Comparison of ENCODE assay signal across 9 cellular contexts in genomic region chr3:20040476-20041196, GRCh38. TPM values are rescaled to one million over a fixed set of nuclear protein-coding genes. Genes with fewer than 3 reads are reported as not detected.
DNase-seq lines count a peak whose midpoint lies in the region; ATAC-seq, FAIRE-seq and TF ChIP-seq lines count a peak whose summit lies in the region.
"Had no signal": no experiment of that assay in that cellular context is flagged by ENCODE, and none has a peak within 500 bp of the region (broad histone marks: within the 10 kb centered on the region; RNA-seq: fewer than 3 reads in every experiment).

No MANE protein-coding gene starts in this region.

- intact Hi-C loops in endothelial cell of umbilical vein (cut with micrococcal nuclease): loop anchor here (1.0 to 2.0 kb wide), 3 partner anchors 14 to 216 kb away; no protein-coding TSS in a partner anchor

- peaks cover 3% of the 10 kb centered on the region for H3K27me3 Mint-ChIP-seq in mesothelial cell of epicardium (ENCODE audit: low read depth)

- peak overlapping the region; percentile 95 for H3K4me3 Mint-ChIP-seq in mesothelial cell of epicardium

- dilution Hi-C loops in endothelial cell of umbilical vein (cut with MboI; ENCODE audit: extremely low pct_ligation_motif_present, low sequenced_read_pairs): no loop called here

- peak; percentile 12 for FAIRE-seq in endothelial cell of umbilical vein (lab: Jason Lieb, UNC)

- H3K79me2 ChIP-seq in endothelial cell of umbilical vein (ENCODE audit: control insufficient read depth, insufficient read depth, low read length): no peaks in the 10 kb centered on the region

- peak overlapping the region; percentile 71 for H3K4me2 ChIP-seq in endothelial cell of umbilical vein (ENCODE audit: insufficient read depth, low read length)

- no peaks in the 10 kb centered on the region for H3K9me1 ChIP-seq in endothelial cell of umbilical vein (replicated peaks; ENCODE audit: control insufficient read depth, extremely low read depth, insufficient read depth, low read length)

- peak; percentile 48 for TF ChIP-seq CTCF in BJ (IDR thresholded peaks at IDR 0.05; ENCODE audit: insufficient read depth, low read depth, low read length)
- peak in 1 of 2 donors; percentile 15 for TF ChIP-seq CTCF in endothelial cell of umbilical vein (IDR thresholded peaks at IDR 0.05; ENCODE audit: extremely low read depth in 1 of 2, insufficient read depth in 1 of 2, low read depth in 1 of 2, low read length in 2 of 2)
- TF ChIP-seq CTCF in mesothelial cell of epicardium (IDR thresholded peaks at IDR 0.05; ENCODE audit: unreplicated experiment): no peak

- H3K36me3 Mint-ChIP-seq in mesothelial cell of epicardium: no peaks in the 10 kb centered on the region

- H3K4me1 Mint-ChIP-seq in mesothelial cell of epicardium: peaks cover 36% of the 10 kb centered on the region

- no TSS peak for BruUV-seq in endothelial cell of umbilical vein (replicated peaks; lab: Mats Ljungman, UMichigan)

- peak; percentile 41 for ATAC-seq in HG03354 (IDR thresholded peaks at IDR 0.05; ENCODE audit: poor library complexity, severe bottlenecking, unreplicated experiment)

- H3K4me3 ChIP-seq in BJ (ENCODE audit: low read depth, low read length) (peak overlapping the region; percentile 58), endothelial cell of umbilical vein (replicated peaks in 1 of 3; ENCODE audit: insufficient read depth in 1 of 3, low read depth in 1 of 3, low read length in 3 of 3) (peak overlapping the region; percentile 55 to 66 (median 66))

- H3K36me3 ChIP-seq in BJ (ENCODE audit: control insufficient read depth, insufficient read depth, low read length): no peaks in the 10 kb centered on the region
- H3K36me3 ChIP-seq in endothelial cell of umbilical vein (ENCODE audit: control insufficient read depth in 2 of 2, extremely low read depth in 1 of 2, insufficient read depth in 2 of 2, low read length in 2 of 2): no peaks in the 10 kb centered on the region

- CTCF ChIA-PET in BJ (lab: Yijun Ruan, JAX): interaction anchor here (0.8 to 1.1 kb wide), 3 partner anchors 86 to 167 kb away, joined by 3 to 5 read pairs (median 3); no protein-coding TSS in a partner anchor
- CTCF ChIA-PET in endothelial cell of umbilical vein (lab: Charles Lee): interaction anchor here (1.0 to 2.0 kb wide), 7 partner anchors 11 to 155 kb away, joined by 3 to 11 read pairs (median 4); no protein-coding TSS in a partner anchor

- no peaks in the 10 kb centered on the region for H3K9me3 Mint-ChIP-seq in mesothelial cell of epicardium

- H3K9me3 ChIP-seq in endothelial cell of umbilical vein (replicated peaks; ENCODE audit: control insufficient read depth, insufficient read depth, low read length): no peaks in the 10 kb centered on the region

- H4K20me1 ChIP-seq in endothelial cell of umbilical vein (replicated peaks; ENCODE audit: control insufficient read depth, extremely low read depth, insufficient read depth, low read length): no peaks in the 10 kb centered on the region

- H3K4me1 ChIP-seq in endothelial cell of umbilical vein (ENCODE audit: control insufficient read depth, extremely low read depth, insufficient read depth, low read length): peaks cover 16% of the 10 kb centered on the region

- POLR2A ChIA-PET in BJ (lab: Charles Lee) (no interaction called here), endothelial cell of umbilical vein (lab: Charles Lee) (interaction anchor here (0.5 to 1.3 kb wide), 2 partner anchors 17 to 216 kb away, joined by 3 to 4 read pairs; no protein-coding TSS in a partner anchor)

- no peak overlapping the region for H3K27ac ChIP-seq in endothelial cell of umbilical vein (ENCODE audit: insufficient read depth, low read depth, low read length)

- DNase-seq in BJ (ENCODE audit: low read depth): no peak
- DNase-seq in NOMO-1 treated with dmso at 0.1 percent for 144 hours (lab: John Stamatoyannopoulos, UW; ENCODE audit: unreplicated experiment): peak; percentile 52
- DNase-seq in activated T-cell treated with anti-CD3 and anti-CD28 coated beads for 24 hours (ENCODE audit: low read depth): peak; percentile 53
- DNase-seq in endothelial cell of umbilical vein (ENCODE audit: low read depth, low spot score): peak; percentile 54
- DNase-seq in mesothelial cell of epicardium (ENCODE audit: low spot score in 2 of 2, unreplicated experiment in 2 of 2): peak; percentile 61 to 76
- peak; percentile 61 to 62 for DNase-seq in stimulated activated CD8-positive, alpha-beta memory T cell treated with anti-CD3 and anti-CD28 coated beads, Interleukin-2, amount 100 ng/mL, for 48 hours (ENCODE audit: low read depth in 2 of 2)

- H2AFZ ChIP-seq in endothelial cell of umbilical vein (ENCODE audit: low read depth, low read length): peak overlapping the region; percentile 73

- H3K27me3 ChIP-seq in BJ (ENCODE audit: control insufficient read depth, insufficient read depth, low read length) (no peaks in the 10 kb centered on the region), endothelial cell of umbilical vein (ENCODE audit: control insufficient read depth in 2 of 2, insufficient read depth in 2 of 2, low read length in 2 of 2) (no peaks in the 10 kb centered on the region)

- peak overlapping the region; percentile 95 for H3K27ac Mint-ChIP-seq in mesothelial cell of epicardium

- H3K9ac ChIP-seq in endothelial cell of umbilical vein (replicated peaks; ENCODE audit: extremely low read depth, insufficient read depth, low read length): no peak overlapping the region

- TF ChIP-seq POLR2A in GM19099 (IDR thresholded peaks at IDR 0.05; ENCODE audit: extremely low read depth, insufficient read length, low read depth) (peak; percentile 55), endothelial cell of umbilical vein (IDR thresholded peaks at IDR 0.05; ENCODE audit: low read depth, low read length) (no peak)

TF ChIP-seq in endothelial cell of umbilical vein, 7 proteins besides CTCF, POLR2A, EP300 and RAD21:
- TF ChIP-seq EZH2 (IDR thresholded peaks at IDR 0.05; ENCODE audit: borderline replicate concordance, low read depth, low read length, severe bottlenecking) (no peak), GATA2 (IDR thresholded peaks at IDR 0.05; ENCODE audit: insufficient read depth, insufficient read length, low read depth, low read length) (no peak), MYC (IDR thresholded peaks at IDR 0.05; ENCODE audit: low read depth, low read length) (no peak), MAX (IDR thresholded peaks at IDR 0.05; ENCODE audit: insufficient read depth, insufficient read length) (no peak), FOS (IDR thresholded peaks at IDR 0.05; ENCODE audit: borderline replicate concordance, insufficient read depth, low read length) (no peak), JUN (IDR thresholded peaks at IDR 0.05; ENCODE audit: borderline replicate concordance, insufficient read depth, insufficient read length, low read depth) (no peak), POLR2AphosphoS5 (IDR thresholded peaks at IDR 0.05; ENCODE audit: insufficient read depth, low read depth, low read length) (no peak)
TF ChIP-seq in endothelial cell of umbilical vein: peak in this region for 0.

RNA-seq across cellular contexts. Expression of gene KAT2B, which starts 0.4 kb away (rescaled TPM):
- polyA plus RNA-seq in BJ (2011; rRNA removed) (4.5 and 7.1 TPM in 2 replicates), endothelial cell of umbilical vein (1.9 and 2.6 TPM in 2 replicates)
- polyA minus RNA-seq in BJ (2011; rRNA and poly(A)+ RNA removed): 1.8 and 3.0 TPM in 2 replicates
- total RNA-seq in endothelial cell of umbilical vein (9.7 and 11.0 TPM in 2 replicates), mesothelial cell of epicardium (4.2 to 7.8 TPM (median 6.2 TPM) in 3 replicates)
- 2.5 and 2.9 TPM in 2 replicates for polyA plus RNA-seq in endothelial cell of umbilical vein (2011; cell fraction: cytosol; rRNA removed)
- 9.0 and 9.8 TPM in 2 replicates for polyA plus RNA-seq in endothelial cell of umbilical vein (2011; cell fraction: nucleus; rRNA removed)
- 4.0 and 4.2 TPM in 2 replicates for polyA plus RNA-seq in endothelial cell of umbilical vein (2012)
- 2.7 and 9.6 TPM in 2 replicates for polyA minus RNA-seq in endothelial cell of umbilical vein
- polyA minus RNA-seq in endothelial cell of umbilical vein (2011; cell fraction: cytosol; rRNA and poly(A)+ RNA removed): 3.6 TPM
- polyA minus RNA-seq in endothelial cell of umbilical vein (2011; cell fraction: nucleus; rRNA and poly(A)+ RNA removed): 11.3 and 11.6 TPM in 2 replicates

RNA-seq across cellular contexts. Expression of gene PP2D1, which starts 28.6 kb away (rescaled TPM):
- polyA plus RNA-seq in BJ (2011; rRNA removed) (not detected in 2 replicates), endothelial cell of umbilical vein (not detected in 2 replicates)
- not detected in 2 replicates for polyA minus RNA-seq in BJ (2011; rRNA and poly(A)+ RNA removed)
- total RNA-seq in endothelial cell of umbilical vein (not detected in 2 replicates), mesothelial cell of epicardium (not detected in 3 replicates)
- polyA plus RNA-seq in endothelial cell of umbilical vein (2011; cell fraction: cytosol; rRNA removed): not detected in 2 replicates
- polyA plus RNA-seq in endothelial cell of umbilical vein (2011; cell fraction: nucleus; rRNA removed): not detected in 2 replicates
- 0.20 and 0.22 TPM in 2 replicates for polyA plus RNA-seq in endothelial cell of umbilical vein (2012)
- polyA minus RNA-seq in endothelial cell of umbilical vein: not detected in 2 replicates
- polyA minus RNA-seq in endothelial cell of umbilical vein (2011; cell fraction: cytosol; rRNA and poly(A)+ RNA removed): not detected
- polyA minus RNA-seq in endothelial cell of umbilical vein (2011; cell fraction: nucleus; rRNA and poly(A)+ RNA removed): not detected in 2 replicates
- total RNA-seq: dermis microvascular lymphatic vessel endothelial cell had no signal
